Comparison of ENCODE assay signal across 21 cellular contexts in the genomic region with DNA sequence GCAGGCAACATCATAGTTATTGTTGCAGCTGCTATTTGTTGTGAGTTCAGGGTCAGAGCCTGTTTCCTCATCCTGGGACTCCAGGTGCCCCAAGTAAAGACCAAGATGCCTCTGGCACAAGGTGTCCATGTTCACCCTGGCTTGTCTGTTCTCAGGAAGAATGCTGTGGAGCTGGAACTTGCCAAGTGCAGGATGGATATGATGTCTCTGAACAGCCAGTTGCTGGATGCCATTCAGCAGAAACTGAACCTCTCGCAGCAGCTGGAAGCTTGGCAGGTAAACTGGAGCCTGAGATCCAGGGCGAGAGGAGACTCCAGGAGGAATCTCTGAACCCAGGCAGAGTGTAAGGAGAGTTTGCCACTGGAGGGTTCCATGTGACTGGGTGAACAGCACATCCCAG.
"Had no signal": no experiment of that assay in that cellular context is flagged by ENCODE, and none has a peak within 500 bp of the region (broad histone marks: within the 10 kb centered on the region; RNA-seq: fewer than 3 reads in every experiment).

No MANE protein-coding gene starts in this region.

- ATAC-seq: foreskin keratinocyte, left colon, left ventricle myocardium superior had no signal

- H3K4me1 ChIP-seq: foreskin keratinocyte had no signal

- H3K4me3 ChIP-seq: hepatocyte, right atrium auricular region, sigmoid colon, skin epidermis, suprapubic skin, thyroid gland, uterus had no signal

- H2AFZ ChIP-seq: hepatocyte had no signal

- DNase-seq: erythroblast; foreskin keratinocyte; head of caudate nucleus; left colon; left ventricle myocardium superior; mesendoderm; naive B cell; sigmoid colon; stimulated activated CD4-positive, alpha-beta T cell treated with anti-CD3 and anti-CD28 coated beads, Interleukin-2, amount 100 ng/mL, for 24 hours; stimulated activated CD4-positive, alpha-beta T cell treated with anti-CD3 and anti-CD28 coated beads, Interleukin-4, amount 100 ng/mL, for 4 hours; stimulated activated naive CD4-positive, alpha-beta T cell; thyroid gland; uterus had no signal

- H3K9me3 ChIP-seq: neutrophil, right atrium auricular region, sigmoid colon, suprapubic skin, thyroid gland, uterus had no signal

- H3K9me3 Mint-ChIP-seq: dendritic cell treated with granulocyte-macrophage colony-stimulating factor and Interleukin-4, amounts not matched to agents 40 ng/mL and 50 ng/mL, for 4 days; naive B cell; nephron; type B pancreatic cell had no signal

- H3K27me3 Mint-ChIP-seq: naive B cell, type B pancreatic cell had no signal

- H3K36me3 ChIP-seq: right atrium auricular region, uterus had no signal

- H3K4me2 ChIP-seq: hepatocyte had no signal

- H3K4me3 Mint-ChIP-seq: dendritic cell treated with granulocyte-macrophage colony-stimulating factor and Interleukin-4, amounts not matched to agents 40 ng/mL and 50 ng/mL, for 4 days; nephron had no signal

- H3K27ac ChIP-seq: foreskin keratinocyte, hepatocyte, neutrophil, right atrium auricular region, sigmoid colon, skin epidermis, suprapubic skin, thyroid gland, uterus had no signal

- H3K27me3 ChIP-seq: foreskin keratinocyte, hepatocyte, right atrium auricular region, sigmoid colon, suprapubic skin, thyroid gland, uterus had no signal
